Comparison of ENCODE assay signal across 8 cellular contexts in genomic region chr22:36197065-36197440, GRCh38. TPM values are rescaled to one million over a fixed set of nuclear protein-coding genes. Genes with fewer than 3 reads are reported as not detected.
DNase-seq lines count a peak whose midpoint lies in the region; ATAC-seq and TF ChIP-seq lines count a peak whose summit lies in the region.

No MANE protein-coding gene starts in this region.

- H3K4me2 ChIP-seq in mesendoderm (ENCODE audit: low read length), result no peak overlapping the region

- no TSS peak for BruUV-seq in A673 (replicated peaks; lab: Mats Ljungman, UMichigan)

- POLR2A ChIA-PET in A673 (lab: Charles Lee; ENCODE audit: low non-redundant PET), result no interaction called here

- peak overlapping the region; percentile 53 for H3K56ac ChIP-seq in mesendoderm (ENCODE audit: low read length)

- H2BK120ac ChIP-seq in mesendoderm (ENCODE audit: low read depth, low read length), result no peak overlapping the region

- no peaks in the 10 kb centered on the region for H3K79me2 ChIP-seq in mesendoderm (ENCODE audit: control insufficient read depth, insufficient read depth, low read length)

- ATAC-seq in GM19328 (IDR thresholded peaks at IDR 0.05; ENCODE audit: unreplicated experiment) (no peak), HG03432 (IDR thresholded peaks at IDR 0.05; ENCODE audit: unreplicated experiment) (no peak), GM18873 (IDR thresholded peaks at IDR 0.05; ENCODE audit: low FRiP score, unreplicated experiment) (no peak)

- WGBS in mesendoderm (ENCODE audit: extremely low coverage, insufficient coverage, low lambda C conversion rate), result no CpG with 5 or more reads among the region's 5 CpGs

- in situ Hi-C loops in KBM-7 (cut with MboI; ENCODE audit: low pct_unique_long_range_greater_than_20kb, low sequenced_read_pairs), result loop anchor here (25.0 kb wide), 1 partner anchor 290 kb away; the partner anchor contains the start of gene TXN2

- H2BK5ac ChIP-seq in mesendoderm (ENCODE audit: low read length), result no peak overlapping the region

- H3K9me3 ChIP-seq in A673 (ENCODE audit: low read depth, low read length, poor library complexity, severe bottlenecking), result no peaks in the 10 kb centered on the region

- H4K5ac ChIP-seq in mesendoderm (ENCODE audit: low read length), result no peak overlapping the region

- no peak overlapping the region for H2BK15ac ChIP-seq in mesendoderm (replicated peaks; ENCODE audit: low read depth)

- no peak overlapping the region for H3K18ac ChIP-seq in mesendoderm (ENCODE audit: low read length)

- H3K23ac ChIP-seq in mesendoderm (ENCODE audit: low read length), result no peak overlapping the region

- H3K36me3 ChIP-seq in A673 (ENCODE audit: insufficient read depth, low read length, poor library complexity, severe bottlenecking) (no peaks in the 10 kb centered on the region), mesendoderm (ENCODE audit: control insufficient read depth, insufficient read depth, low read length) (no peaks in the 10 kb centered on the region)

- no peak overlapping the region for H3K4ac ChIP-seq in mesendoderm (ENCODE audit: low read depth, low read length)

- H3K79me1 ChIP-seq in mesendoderm (ENCODE audit: low read length), result no peaks in the 10 kb centered on the region

- H4K8ac ChIP-seq in mesendoderm (ENCODE audit: low read depth, low read length), result no peak overlapping the region

- H3K27ac ChIP-seq in A673 (ENCODE audit: low read depth, low read length, poor library complexity, severe bottlenecking) (peak overlapping the region; percentile 62), mesendoderm (ENCODE audit: low read depth, low read length) (no peak overlapping the region)

- H3K4me3 ChIP-seq in A673 (ENCODE audit: low read depth, low read length, poor library complexity, severe bottlenecking), result no peak overlapping the region
- H3K4me3 ChIP-seq in mesendoderm (ENCODE audit: low read length), result no peak overlapping the region

- peak overlapping the region; percentile 26 for H3K9ac ChIP-seq in mesendoderm (ENCODE audit: low read length)

- no peak overlapping the region for H2AK5ac ChIP-seq in mesendoderm (ENCODE audit: low read length)

- DNase-seq in A673 (ENCODE audit: low spot score) (peak; percentile 92), KBM-7 (peak; percentile 81), cerebellar cortex (ENCODE audit: low spot score) (peak; percentile 53), mesendoderm (peak; percentile 94), epidermal melanocyte (ENCODE audit: insufficient read length, low spot score) (no peak)

- H3K4me1 ChIP-seq in A673 (ENCODE audit: insufficient read depth, low read length, poor library complexity, severe bottlenecking), result peaks cover 39% of the 10 kb centered on the region
- H3K4me1 ChIP-seq in mesendoderm (ENCODE audit: control insufficient read depth, low read depth, low read length), result peaks cover 4% of the 10 kb centered on the region

- CTCF ChIA-PET in A673 (lab: Charles Lee), result interaction anchor here (0.7 kb wide), 1 partner anchor 64 kb away, joined by 3 read pairs; no protein-coding TSS in a partner anchor

- intact Hi-C loops in A673 (cut with micrococcal nuclease; ENCODE audit: unreplicated experiment), result loop anchor here (5.0 kb wide), 1 partner anchor 80 kb away; no protein-coding TSS in a partner anchor

- no peak for TF ChIP-seq CTCF in A673 (conservative IDR thresholded peaks at IDR 0.05; ENCODE audit: low read depth, low read length)

- H3K27me3 ChIP-seq in A673 (replicated peaks; ENCODE audit: insufficient read depth, low read depth, low read length, poor library complexity) (no peaks in the 10 kb centered on the region), mesendoderm (ENCODE audit: insufficient read depth, low read length, poor library complexity) (no peaks in the 10 kb centered on the region)

RNA-seq across cellular contexts. Expression of gene APOL4, which starts 4.6 kb away (rescaled TPM):
- 1.6 and 4.2 TPM in 2 replicates for total RNA-seq in A673 (2021)
- 0.01 TPM for polyA plus RNA-seq in mesendoderm (2013, experiment 1 of 2)
- 0.01 TPM for polyA plus RNA-seq in mesendoderm (2013, experiment 2 of 2)

RNA-seq across cellular contexts. Expression of gene APOL3, which starts 36.5 kb away (rescaled TPM):
- 0.59 TPM in 1 of 2 replicates, not detected in the other for total RNA-seq in A673 (2021)
- polyA plus RNA-seq in mesendoderm (2013, experiment 1 of 2), result 0.74 TPM
- polyA plus RNA-seq in mesendoderm (2013, experiment 2 of 2), result 0.66 TPM

RNA-seq across cellular contexts. Expression of gene APOL2, which starts 42.3 kb away (rescaled TPM):
- 37.9 and 45.1 TPM in 2 replicates for total RNA-seq in A673 (2021)
- polyA plus RNA-seq in mesendoderm (2013, experiment 1 of 2), result 3.8 TPM
- polyA plus RNA-seq in mesendoderm (2013, experiment 2 of 2), result 4.1 TPM

RNA-seq across cellular contexts. Expression of gene APOL1, which starts 55.9 kb away (rescaled TPM):
- 0.30 and 0.87 TPM in 2 replicates for total RNA-seq in A673 (2021)
- polyA plus RNA-seq in mesendoderm (2013, experiment 1 of 2), result not detected
- polyA plus RNA-seq in mesendoderm (2013, experiment 2 of 2), result not detected
